12 cellular contexts compared by ENCODE assay signal in the genomic region with DNA sequence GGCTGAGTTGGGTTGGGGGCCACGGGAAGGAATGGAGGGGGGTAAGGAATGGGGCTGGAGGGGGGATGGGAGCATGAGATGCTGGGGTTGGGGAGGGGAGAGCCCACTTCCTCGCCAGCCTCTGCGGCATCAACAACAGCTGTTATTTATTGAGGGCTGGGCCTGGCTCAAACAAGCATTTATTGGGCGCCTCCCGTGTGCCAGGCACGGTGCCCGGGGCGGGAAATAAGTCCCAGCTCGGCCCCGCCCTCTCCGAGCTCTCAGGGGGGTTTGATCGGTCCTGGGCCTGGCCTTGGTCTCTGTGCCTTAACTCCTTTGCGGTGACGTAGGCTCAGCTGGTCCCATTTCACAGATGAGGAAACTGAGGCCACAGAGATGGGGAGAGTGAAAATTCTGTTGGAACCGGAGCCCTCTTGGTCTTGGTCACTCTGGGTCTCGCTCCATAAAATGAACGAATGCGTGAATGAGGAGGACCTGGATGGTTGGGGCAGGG. TPM values are rescaled to one million over a fixed set of nuclear protein-coding genes. Genes with fewer than 3 reads are reported as not detected.
DNase-seq lines count a peak whose midpoint lies in the region; ATAC-seq and TF ChIP-seq lines count a peak whose summit lies in the region.
"Had no signal": no experiment of that assay in that cellular context is flagged by ENCODE, and none has a peak within 500 bp of the region (broad histone marks: within the 10 kb centered on the region; RNA-seq: fewer than 3 reads in every experiment).

No MANE protein-coding gene starts in this region.

- peaks cover 9% of the 10 kb centered on the region for H3K27me3 Mint-ChIP-seq in brain
- H3K27me3 Mint-ChIP-seq in naive thymus-derived CD8-positive, alpha-beta T cell, result peaks cover 0 to 2% (median 0%) of the 10 kb centered on the region in 5 donors
- peaks cover 19% of the 10 kb centered on the region for H3K27me3 Mint-ChIP-seq in type B pancreatic cell

- H3K9me3 ChIP-seq in heart left ventricle, result no peaks in the 10 kb centered on the region
- H3K9me3 ChIP-seq: Caco-2 had no signal

- peaks cover 0 to 35% (median 13%) of the 10 kb centered on the region in 12 donors for H3K4me1 ChIP-seq in heart left ventricle
- H3K4me1 ChIP-seq: Caco-2 had no signal

- H3K27ac Mint-ChIP-seq in brain (peak overlapping the region in 2 of 5 experiments; percentile 72 to 84), type B pancreatic cell (no peak overlapping the region)
- peak overlapping the region in 9 of 10 donors; percentile 63 to 96 (median 90) for H3K27ac Mint-ChIP-seq in naive thymus-derived CD8-positive, alpha-beta T cell
- H3K27ac Mint-ChIP-seq: activated T-cell treated with anti-CD3 and anti-CD28 coated beads, Interleukin-2, amount 50 U/mL, for 72 hours had no signal

- H3K36me3 Mint-ChIP-seq in brain, result peaks cover 27% of the 10 kb centered on the region
- peaks cover 4 to 16% (median 10%) of the 10 kb centered on the region in 3 donors for H3K36me3 Mint-ChIP-seq in naive thymus-derived CD8-positive, alpha-beta T cell
- peaks cover 7% of the 10 kb centered on the region for H3K36me3 Mint-ChIP-seq in type B pancreatic cell

- POLR2A ChIA-PET in naive thymus-derived CD8-positive, alpha-beta T cell (lab: Charles Lee), result interaction anchor here (0.6 to 2.0 kb wide), 7 partner anchors 17 to 259 kb away, joined by 3 to 10 read pairs (median 6); partner anchors contain the start of gene ZNF414

- H3K4me3 ChIP-seq in heart left ventricle, result no peak overlapping the region

- intact Hi-C loops in heart left ventricle (cut with DNase I), result no loop called here
- intact Hi-C loops in Right ventricle myocardium inferior (cut with DNase I), result no loop called here

- no peak for TF ChIP-seq POLR2A in heart left ventricle (IDR thresholded peaks at IDR 0.05)

- H3K4me3 Mint-ChIP-seq in brain (peak overlapping the region; percentile 26 to 85 (median 46)), type B pancreatic cell (no peak overlapping the region)
- H3K4me3 Mint-ChIP-seq in naive thymus-derived CD8-positive, alpha-beta T cell, result peak overlapping the region; percentile 54 to 88 (median 74)

- H3K9me3 Mint-ChIP-seq in brain (peaks cover 0 to 27% (median 8%) of the 10 kb centered on the region in 5 experiments), type B pancreatic cell (no peaks in the 10 kb centered on the region)
- peaks cover 0 to under 1% (median 0%) of the 10 kb centered on the region in 9 donors for H3K9me3 Mint-ChIP-seq in naive thymus-derived CD8-positive, alpha-beta T cell
- H3K9me3 Mint-ChIP-seq: activated T-cell treated with anti-CD3 and anti-CD28 coated beads, Interleukin-2, amount 50 U/mL, for 72 hours had no signal

- peak overlapping the region in 8 of 12 donors; percentile 22 to 84 (median 48) for H3K27ac ChIP-seq in heart left ventricle

- H3K4me1 Mint-ChIP-seq in brain, result peaks cover 21% of the 10 kb centered on the region
- peaks cover 44 to 69% (median 65%) of the 10 kb centered on the region in 4 donors for H3K4me1 Mint-ChIP-seq in naive thymus-derived CD8-positive, alpha-beta T cell
- peaks cover 31% of the 10 kb centered on the region for H3K4me1 Mint-ChIP-seq in type B pancreatic cell (ENCODE audit: unreplicated experiment)

- ATAC-seq in heart left ventricle (no peak), Right ventricle myocardium inferior (no peak), GM18511 (IDR thresholded peaks at IDR 0.05; ENCODE audit: unreplicated experiment) (no peak)
- peak in 1 of 2 donors; percentile 9 for ATAC-seq in naive thymus-derived CD8-positive, alpha-beta T cell

- TF ChIP-seq CTCF in heart left ventricle (IDR thresholded peaks at IDR 0.05) (no peak), brain (conservative IDR thresholded peaks at IDR 0.05) (no peak), type B pancreatic cell (conservative IDR thresholded peaks at IDR 0.05) (no peak)

- H3K27me3 ChIP-seq in heart left ventricle, result peaks cover 0 to 6% (median 0%) of the 10 kb centered on the region in 9 donors

- WGBS in heart left ventricle, 4 donors, result 39 to 44% (median 41%) methylated on average over 17 to 18 of the region's 18 CpGs

- H3K36me3 ChIP-seq in heart left ventricle, result no peaks in the 10 kb centered on the region

- peak in 2 of 5 donors; percentile 44 to 45 for DNase-seq in heart left ventricle
- DNase-seq in Right ventricle myocardium inferior (ENCODE audit: missing footprints), result no peak
- DNase-seq in naive thymus-derived CD8-positive, alpha-beta T cell, result peak in 9 of 10 donors; percentile 22 to 73 (median 32)
- no peak for DNase-seq in NCI-H2029 (lab: John Stamatoyannopoulos, UW)
- no peak for DNase-seq in type B pancreatic cell (ENCODE audit: extremely low spot score, unreplicated experiment)
- DNase-seq in Ammon's horn (ENCODE audit: low spot score), result no peak
- DNase-seq: Caco-2, NCI-H510A treated with DMSO at 0.1 percent for 48 hours had no signal

RNA-seq across cellular contexts. Expression of gene ADAMTS10, which starts 0.9 kb away (rescaled TPM):
- total RNA-seq in heart left ventricle (10 to 100 TPM in 1 of 9 donors, 1 to 10 TPM in 8; 4.3 to 14.1 (median 7.4) TPM), Right ventricle myocardium inferior (10.0 TPM), type B pancreatic cell (ENCODE audit: low replicate concordance) (6.4 and 59.2 TPM in 2 replicates)
- polyA plus RNA-seq in heart left ventricle (10 to 100 TPM in 1 of 2 donors, 1 to 10 TPM in 1; 6.9 to 14.7 TPM), brain (ENCODE audit: insufficient read depth, low read depth, low replicate concordance) (2.6 TPM)
- 100 to 1,000 TPM; 190 to 196 TPM for total RNA-seq in naive thymus-derived CD8-positive, alpha-beta T cell
- polyA plus RNA-seq in naive thymus-derived CD8-positive, alpha-beta T cell, result 1 to 10 TPM; 1.2 to 3.4 (median 2.0) TPM

RNA-seq across cellular contexts. Expression of gene NFILZ, which starts 19.0 kb away (rescaled TPM):
- total RNA-seq in heart left ventricle (not detected), Right ventricle myocardium inferior (not detected), type B pancreatic cell (ENCODE audit: low replicate concordance) (not detected in 2 replicates)
- polyA plus RNA-seq in heart left ventricle (not detected), brain (ENCODE audit: insufficient read depth, low read depth, low replicate concordance) (not detected)
- total RNA-seq in naive thymus-derived CD8-positive, alpha-beta T cell, result not detected
- polyA plus RNA-seq in naive thymus-derived CD8-positive, alpha-beta T cell, result not detected
- total RNA-seq: activated T-cell treated with anti-CD3 and anti-CD28 coated beads, Interleukin-2, amount 50 U/mL, for 72 hours; Caco-2; T-helper 1 cell treated with Interleukin-12 subunit alpha and Interleukin-12 subunit beta and Interleukin-4 antibody, amounts not matched to agents 30 ng/mL and 1 ng/mL, for 36 hours had no signal

RNA-seq across cellular contexts. Expression of gene MYO1F, which starts 34.2 kb away (rescaled TPM):
- 10 to 100 TPM in 2 of 9 donors, 1 to 10 TPM in 7; 1.8 to 56.6 (median 5.0) TPM for total RNA-seq in heart left ventricle
- polyA plus RNA-seq in heart left ventricle, result 1 to 10 TPM; 4.2 to 4.7 TPM
- total RNA-seq in Right ventricle myocardium inferior, result 9.3 TPM
- 2.4 TPM for polyA plus RNA-seq in brain (ENCODE audit: insufficient read depth, low read depth, low replicate concordance)
- 10 to 100 TPM; 64.4 to 65.0 TPM for total RNA-seq in naive thymus-derived CD8-positive, alpha-beta T cell
- polyA plus RNA-seq in naive thymus-derived CD8-positive, alpha-beta T cell, result 10 to 100 TPM in 1 of 3 donors, 1 to 10 TPM in 2; 4.4 to 30.1 (median 5.6) TPM
- 0.14 and 0.64 TPM in 2 replicates for total RNA-seq in type B pancreatic cell (ENCODE audit: low replicate concordance)

Comparison
In these comparisons a context has a peak if more than half of its experiments do, and no peak if none do; other contexts are left out.
1. DNase-seq: peak in naive thymus-derived CD8-positive, alpha-beta T cell (9 of 10); none in Right ventricle myocardium inferior (single experiment), NCI-H2029 (single experiment), type B pancreatic cell (single experiment) and Ammon's horn (single experiment).